31 cellular contexts compared by ENCODE assay signal in the genomic region with DNA sequence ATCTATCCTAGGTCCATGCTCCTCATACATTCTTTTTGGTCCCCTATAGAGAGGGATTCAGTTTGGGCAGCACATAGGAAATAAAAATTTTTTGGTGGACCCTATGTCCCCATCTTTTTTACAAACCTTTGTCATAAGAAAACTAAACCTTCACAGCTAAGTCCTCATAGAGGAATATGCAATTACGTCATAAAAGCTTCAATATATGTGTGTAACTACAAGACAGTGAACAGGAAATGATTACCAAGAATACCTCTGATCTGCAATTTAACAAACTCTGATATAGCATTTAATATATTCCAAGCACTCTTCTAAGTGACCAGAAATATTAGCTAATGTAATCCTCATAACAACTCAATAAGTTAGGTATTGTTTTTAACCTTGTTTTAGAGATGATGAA. TPM values are rescaled to one million over a fixed set of nuclear protein-coding genes. Genes with fewer than 3 reads are reported as not detected.
DNase-seq lines count a peak whose midpoint lies in the region; ATAC-seq, FAIRE-seq and TF ChIP-seq lines count a peak whose summit lies in the region.
"Had no signal": no experiment of that assay in that cellular context is flagged by ENCODE, and none has a peak within 500 bp of the region (broad histone marks: within the 10 kb centered on the region; RNA-seq: fewer than 3 reads in every experiment).

No MANE protein-coding gene starts in this region.

- TF ChIP-seq EP300 in HepG2 (IDR thresholded peaks at IDR 0.05; ENCODE audit: low read depth in 2 of 2, low read length in 2 of 2), result no peak
- TF ChIP-seq EP300 in HepG2 (CRISPR knock-in tag; IDR thresholded peaks at IDR 0.05; ENCODE audit: borderline replicate concordance), result no peak
- TF ChIP-seq EP300 in K562 (IDR thresholded peaks at IDR 0.05; ENCODE audit: low read length), result no peak

- BruUV-seq in HepG2 (replicated peaks; lab: Mats Ljungman, UMichigan) (no TSS peak), K562 (replicated peaks; lab: Mats Ljungman, UMichigan) (no TSS peak)

- TF ChIP-seq CTCF in HepG2 (CRISPR knock-in tag; IDR thresholded peaks at IDR 0.05), result no peak
- TF ChIP-seq CTCF in right lobe of liver (IDR thresholded peaks at IDR 0.05), result no peak
- no peak for TF ChIP-seq CTCF in K562 (IDR thresholded peaks at IDR 0.05 in 2 of 3, conservative IDR thresholded peaks at IDR 0.05 in 1 of 3; ENCODE audit: insufficient read depth in 2 of 3, low read depth in 1 of 3, low read length in 3 of 3)
- no peak for TF ChIP-seq CTCF in gastrocnemius medialis (IDR thresholded peaks at IDR 0.05 in 4 of 5, conservative IDR thresholded peaks at IDR 0.05 in 1 of 5)
- TF ChIP-seq CTCF in vagina (IDR thresholded peaks at IDR 0.05), result no peak
- TF ChIP-seq CTCF in omental fat pad (IDR thresholded peaks at IDR 0.05), result no peak

- 42% methylated on average over 1 of the region's 1 CpG for WGBS in HepG2 (ENCODE audit: low lambda C conversion rate)
- 62% methylated on average over 1 of the region's 1 CpG for WGBS in right lobe of liver (ENCODE audit: insufficient coverage, low coverage, low lambda C conversion rate, missing lambda C conversion rate)
- 0% methylated on average over 1 of the region's 1 CpG for WGBS in K562 (ENCODE audit: insufficient coverage, low coverage, missing lambda C conversion rate)

- FAIRE-seq in HepG2 (lab: Jason Lieb, UNC), result no peak
- FAIRE-seq in K562 (lab: Jason Lieb, UNC), result no peak
- FAIRE-seq: A204.1, GM12878, GM12892, GM18507 had no signal

- H3K36me3 ChIP-seq in HepG2 (replicated peaks in 1 of 2; ENCODE audit: control insufficient read depth in 1 of 2, insufficient read depth in 2 of 2, low read length in 2 of 2) (no peaks in the 10 kb centered on the region), right lobe of liver (no peaks in the 10 kb centered on the region), K562 (ENCODE audit: control insufficient read depth, insufficient read depth, low read length) (no peaks in the 10 kb centered on the region), gastrocnemius medialis (peaks cover 0 to 82% of the 10 kb centered on the region in 2 donors), vagina (no peaks in the 10 kb centered on the region)
- H3K36me3 ChIP-seq: BE2C, BLaER1 had no signal

- H3K9me1 ChIP-seq in K562 (ENCODE audit: control insufficient read depth, insufficient read depth, low read length), result no peaks in the 10 kb centered on the region

- CTCF ChIA-PET in HepG2 (lab: Yijun Ruan, JAX; ENCODE audit: low intra/inter-chr PET ratio, low total read pairs) (no interaction called here), K562 (lab: Yijun Ruan, JAX; ENCODE audit: low intra/inter-chr PET ratio) (no interaction called here)

- ATAC-seq in HepG2 (no peak), right lobe of liver (no peak), K562 (no peak), gastrocnemius medialis (no peak), omental fat pad (ENCODE audit: low FRiP score) (no peak)
- ATAC-seq: GM12878 had no signal

- H3K27me3 ChIP-seq in HepG2 (ENCODE audit: control insufficient read depth in 1 of 2, insufficient read depth in 2 of 2, low read length in 2 of 2) (peaks cover 2 to 21% of the 10 kb centered on the region in 2 experiments; a peak in 3 of 5 replicates), right lobe of liver (no peaks in the 10 kb centered on the region), K562 (ENCODE audit: control insufficient read depth in 2 of 2, insufficient read depth in 2 of 2, low read length in 2 of 2) (peaks cover 15 to 25% of the 10 kb centered on the region in 2 experiments), gastrocnemius medialis (no peaks in the 10 kb centered on the region), vagina (no peaks in the 10 kb centered on the region)
- H3K27me3 ChIP-seq: BLaER1 had no signal

- H3K9me3 ChIP-seq in HepG2 (ENCODE audit: low read length), result no peaks in the 10 kb centered on the region
- no peaks in the 10 kb centered on the region for H3K9me3 ChIP-seq in right lobe of liver
- no peaks in the 10 kb centered on the region for H3K9me3 ChIP-seq in K562 (replicated peaks; ENCODE audit: control insufficient read depth, insufficient read depth, low read depth, low read length)
- H3K9me3 ChIP-seq in gastrocnemius medialis, result no peaks in the 10 kb centered on the region
- no peaks in the 10 kb centered on the region for H3K9me3 ChIP-seq in vagina
- H3K9me3 ChIP-seq: BE2C, BLaER1 had no signal

- H3K79me2 ChIP-seq in HepG2 (ENCODE audit: insufficient read depth, low read length) (no peaks in the 10 kb centered on the region), K562 (ENCODE audit: control insufficient read depth, insufficient read depth, low read length) (no peaks in the 10 kb centered on the region)

- H3K27ac ChIP-seq in HepG2 (ENCODE audit: extremely low read length, insufficient read depth, low read length), result no peak overlapping the region
- no peak overlapping the region for H3K27ac ChIP-seq in right lobe of liver
- H3K27ac ChIP-seq in K562 (ENCODE audit: extremely low read depth, low read depth, low read length), result no peak overlapping the region
- peak overlapping the region; percentile 89 to 100 (median 96) for H3K27ac ChIP-seq in gastrocnemius medialis
- H3K27ac ChIP-seq in vagina, result no peak overlapping the region
- H3K27ac ChIP-seq: 22Rv1, BLaER1 had no signal

- H3K4me2 ChIP-seq in HepG2 (ENCODE audit: low read depth, low read length) (no peak overlapping the region), K562 (ENCODE audit: insufficient read depth, low read length) (no peak overlapping the region)
- H3K4me2 ChIP-seq: BLaER1 had no signal

- no peak overlapping the region for H3K9ac ChIP-seq in HepG2 (ENCODE audit: insufficient read depth, low read depth, low read length)
- H3K9ac ChIP-seq in K562 (ENCODE audit: insufficient read depth in 1 of 2, low read depth in 2 of 2, low read length in 2 of 2), result no peak overlapping the region
- H3K9ac ChIP-seq: BLaER1 had no signal

- H4K20me1 ChIP-seq in HepG2 (ENCODE audit: insufficient read depth, low read length), result no peaks in the 10 kb centered on the region
- H4K20me1 ChIP-seq in K562 (replicated peaks; ENCODE audit: control insufficient read depth, insufficient read depth, low read length), result no peaks in the 10 kb centered on the region
- H4K20me1 ChIP-seq: BLaER1 had no signal

- intact Hi-C loops in HepG2 (cut with micrococcal nuclease; ENCODE audit: unreplicated experiment) (no loop called here), right lobe of liver (cut with DNase I) (no loop called here), K562 (cut with micrococcal nuclease) (no loop called here), gastrocnemius medialis (cut with DNase I; ENCODE audit: low total_unique reads) (loop anchor here (10.0 kb wide), 1 partner anchor 1079 kb away; no protein-coding TSS in a partner anchor), vagina (cut with DNase I) (no loop called here)

- in situ Hi-C loops in HepG2 (cut with HindIII; ENCODE audit: extremely low pct_ligation_motif_present, low pct_unique_long_range_greater_than_20kb), result loop anchor here (25.0 kb wide), 1 partner anchor 314 kb away; no protein-coding TSS in a partner anchor
- in situ Hi-C loops in K562 (cut with MboI), result no loop called here
- in situ Hi-C loops in gastrocnemius medialis (cut with MboI; ENCODE audit: low sequenced_read_pairs in 4 of 4), result loop anchor here in 2 of 4 donors (5.0 to 10.0 kb wide), 2 partner anchors 69 to 76 kb away; no protein-coding TSS in a partner anchor

- H3K4me1 ChIP-seq in HepG2 (ENCODE audit: insufficient read depth, low read length) (no peaks in the 10 kb centered on the region), right lobe of liver (no peaks in the 10 kb centered on the region), K562 (replicated peaks in 1 of 2; ENCODE audit: control insufficient read depth in 2 of 2, insufficient read depth in 2 of 2, low read length in 2 of 2) (no peaks in the 10 kb centered on the region), gastrocnemius medialis (peaks cover 11 to 40% of the 10 kb centered on the region in 2 donors), vagina (peaks cover 2% of the 10 kb centered on the region)
- H3K4me1 ChIP-seq: BE2C, BLaER1 had no signal

- H3K4me3 ChIP-seq in HepG2 (replicated peaks in 1 of 3; ENCODE audit: insufficient read depth in 1 of 3, low read depth in 2 of 3, low read length in 3 of 3), result no peak overlapping the region
- H3K4me3 ChIP-seq in right lobe of liver, result no peak overlapping the region
- no peak overlapping the region for H3K4me3 ChIP-seq in K562
- H3K4me3 ChIP-seq in gastrocnemius medialis, result no peak overlapping the region
- no peak overlapping the region for H3K4me3 ChIP-seq in vagina
- H3K4me3 ChIP-seq: BLaER1, GM12878 had no signal

- no peak for DNase-seq in HepG2 (ENCODE audit: low spot score)
- DNase-seq in right lobe of liver, result no peak
- no peak for DNase-seq in K562 (ENCODE audit: extremely low read depth in 1 of 4, low spot score in 3 of 4)
- DNase-seq in gastrocnemius medialis, result no peak
- no peak for DNase-seq in NCI-H526 (lab: John Stamatoyannopoulos, UW)
- DNase-seq in vagina (ENCODE audit: extremely low spot score in 2 of 2), result no peak
- no peak for DNase-seq in omental fat pad (ENCODE audit: low spot score)
- DNase-seq: ACHN; BE2C; C1 segment of cervical spinal cord; CD4-positive, alpha-beta memory T cell; CD4-positive, CD25-positive, alpha-beta regulatory T cell; CD8-positive, alpha-beta memory T cell; COR-L47; DMS 273 treated with DMSO at 0.1 percent for 48 hours; DMS153; DMS53; DMS79; DND-41; EL; GDM1 had no signal

- no peak for TF ChIP-seq RAD21 in HepG2 (CRISPR knock-in tag; IDR thresholded peaks at IDR 0.05)
- TF ChIP-seq RAD21 in K562 (CRISPR knock-in tag; conservative IDR thresholded peaks at IDR 0.05 in 1 of 2, IDR thresholded peaks at IDR 0.05 in 1 of 2), result no peak

- POLR2A ChIA-PET in HepG2 (lab: Yijun Ruan, JAX) (no interaction called here), K562 (lab: Yijun Ruan, JAX) (no interaction called here)

- H2AFZ ChIP-seq in HepG2 (ENCODE audit: low read length), result no peak overlapping the region
- no peak overlapping the region for H2AFZ ChIP-seq in K562 (ENCODE audit: low read depth, low read length)

- TF ChIP-seq POLR2A in HepG2 (IDR thresholded peaks at IDR 0.05; ENCODE audit: insufficient read depth in 1 of 2, low read depth in 2 of 2, low read length in 2 of 2), result no peak
- TF ChIP-seq POLR2A in right lobe of liver (IDR thresholded peaks at IDR 0.05), result no peak
- TF ChIP-seq POLR2A in K562 (conservative IDR thresholded peaks at IDR 0.05), result no peak
- no peak for TF ChIP-seq POLR2A in gastrocnemius medialis (IDR thresholded peaks at IDR 0.05)
- no peak for TF ChIP-seq POLR2A in vagina (IDR thresholded peaks at IDR 0.05)

RNA-seq across cellular contexts. Expression of gene DENND2C, which starts 6.3 kb away (rescaled TPM):
- total RNA-seq in HepG2 (2016; rRNA removed; fragmentation: Illumina TruSeq; extraction: Trizol) (0.25 and 0.33 TPM in 2 replicates), right lobe of liver (1 to 10 TPM; 2.5 to 5.1 (median 4.4) TPM), K562 (2014; rRNA removed) (0.16 and 0.23 TPM in 2 replicates), K562 (2014; rRNA removed; fragmentation: Illumina TruSeq; extraction: Trizol) (0.25 and 0.35 TPM in 2 replicates), K562 (2015; rRNA removed; fragmentation: Illumina TruSeq; extraction: Trizol) (0.14 and 0.15 TPM in 2 replicates), K562 (2021) (0.11 TPM in 2 replicates), gastrocnemius medialis (10 to 100 TPM in 3 of 4 donors, 1 to 10 TPM in 1; 4.7 to 20.7 (median 17.4) TPM), vagina (25.5 TPM), omental fat pad (1 to 10 TPM; 1.9 to 6.6 (median 3.1) TPM)
- 0.09 TPM in 1 of 2 replicates, not detected in the other for total RNA-seq in HepG2 (2016; cell fraction: cytosol; rRNA removed; fragmentation: Illumina TruSeq; extraction: Trizol; ENCODE audit: low read depth)
- 0.26 and 0.28 TPM in 2 replicates for total RNA-seq in HepG2 (2016; cell fraction: insoluble cytoplasmic fraction; rRNA removed; fragmentation: Illumina TruSeq; extraction: Trizol)
- total RNA-seq in HepG2 (2016; cell fraction: membrane; rRNA removed; fragmentation: Illumina TruSeq; extraction: Trizol), result 0.14 and 0.19 TPM in 2 replicates
- 0.13 and 0.34 TPM in 2 replicates for total RNA-seq in HepG2 (2016; cell fraction: nucleus; rRNA removed; fragmentation: Illumina TruSeq; extraction: Trizol)
- polyA plus RNA-seq in HepG2 (2011; rRNA removed) (0.07 and 0.08 TPM in 2 replicates), K562 (2011; rRNA removed) (0.03 and 0.15 TPM in 2 replicates), K562 (2014; fragmentation: Illumina TruSeq; extraction: Trizol) (0.10 and 0.15 TPM in 2 replicates), K562 (2014; fragmentation: Nextera tagmentation; extraction: Ambion mirVana) (under 1 TPM; 0.03 to 0.20 TPM), K562 (2014; rRNA removed) (0.04 and 0.07 TPM in 2 replicates)
- polyA plus RNA-seq in HepG2 (2011; cell fraction: cytosol; rRNA removed), result 0.08 TPM in 2 replicates
- polyA plus RNA-seq in HepG2 (2011; cell fraction: nucleus; rRNA removed), result 0.10 and 0.13 TPM in 2 replicates
- polyA plus RNA-seq in HepG2 (2012), result 0.11 and 0.32 TPM in 2 replicates
- not detected in 2 replicates for polyA plus RNA-seq in HepG2 (2016; cell fraction: cytosol; fragmentation: Illumina TruSeq; extraction: Trizol; ENCODE audit: low read depth)
- polyA plus RNA-seq in HepG2 (2016; cell fraction: insoluble cytoplasmic fraction; fragmentation: Illumina TruSeq; extraction: Trizol; ENCODE audit: low read depth), result 0.10 and 0.14 TPM in 2 replicates
- 0.09 and 0.16 TPM in 2 replicates for polyA plus RNA-seq in HepG2 (2016; cell fraction: membrane; fragmentation: Illumina TruSeq; extraction: Trizol; ENCODE audit: low read depth)
- polyA plus RNA-seq in HepG2 (2016; cell fraction: nucleus; fragmentation: Illumina TruSeq; extraction: Trizol; ENCODE audit: insufficient read depth, low read depth), result 0.22 and 0.60 TPM in 2 replicates
- 0.20 and 3.4 TPM in 2 replicates for polyA minus RNA-seq in HepG2 (2011; rRNA and poly(A)+ RNA removed; ENCODE audit: low replicate concordance)
- polyA minus RNA-seq in HepG2 (2011; cell fraction: cytosol; rRNA and poly(A)+ RNA removed), result 0.20 TPM in 1 of 2 replicates, not detected in the other
- polyA minus RNA-seq in HepG2 (2011; cell fraction: nucleus; rRNA and poly(A)+ RNA removed), result 0.12 and 0.26 TPM in 2 replicates
- total RNA-seq in K562 (2011; cell fraction: chromatin; rRNA removed; ENCODE audit: low replicate concordance), result 0.14 and 0.28 TPM in 2 replicates
- total RNA-seq in K562 (2011; cell fraction: nucleolus; rRNA removed), result not detected in 2 replicates
- 0.22 and 0.23 TPM in 2 replicates for total RNA-seq in K562 (2011; cell fraction: nucleoplasm; rRNA removed)
- 0.01 and 0.03 TPM in 2 replicates for polyA plus RNA-seq in K562 (2011; cell fraction: cytosol; rRNA removed)
- polyA plus RNA-seq in K562 (2011; cell fraction: nucleus; rRNA removed), result 0.06 TPM in 1 of 2 replicates, not detected in the other
- 0.14 and 0.17 TPM in 2 replicates for polyA plus RNA-seq in K562 (2012)
- 0.21 and 0.28 TPM in 2 replicates for polyA minus RNA-seq in K562 (2011; rRNA and poly(A)+ RNA removed)
- polyA minus RNA-seq in K562 (2011; cell fraction: cytosol; rRNA and poly(A)+ RNA removed), result 0.19 TPM in 1 of 2 replicates, not detected in the other
- polyA minus RNA-seq in K562 (2011; cell fraction: nucleus; rRNA and poly(A)+ RNA removed), result under 0.01 TPM in 1 of 2 replicates, not detected in the other

RNA-seq across cellular contexts. Expression of gene AMPD1, which starts 19.2 kb away (rescaled TPM):
- total RNA-seq in HepG2 (2016; rRNA removed; fragmentation: Illumina TruSeq; extraction: Trizol), result not detected in 2 replicates
- not detected in 2 replicates for total RNA-seq in HepG2 (2016; cell fraction: cytosol; rRNA removed; fragmentation: Illumina TruSeq; extraction: Trizol; ENCODE audit: low read depth)
- not detected in 2 replicates for total RNA-seq in HepG2 (2016; cell fraction: insoluble cytoplasmic fraction; rRNA removed; fragmentation: Illumina TruSeq; extraction: Trizol)
- total RNA-seq in HepG2 (2016; cell fraction: membrane; rRNA removed; fragmentation: Illumina TruSeq; extraction: Trizol), result not detected in 2 replicates
- total RNA-seq in HepG2 (2016; cell fraction: nucleus; rRNA removed; fragmentation: Illumina TruSeq; extraction: Trizol), result not detected in 2 replicates
- not detected in 2 replicates for polyA plus RNA-seq in HepG2 (2011; rRNA removed)
- not detected in 2 replicates for polyA plus RNA-seq in HepG2 (2011; cell fraction: cytosol; rRNA removed)
- not detected in 2 replicates for polyA plus RNA-seq in HepG2 (2011; cell fraction: nucleus; rRNA removed)
- polyA plus RNA-seq in HepG2 (2012), result not detected in 2 replicates
- not detected in 2 replicates for polyA plus RNA-seq in HepG2 (2016; cell fraction: cytosol; fragmentation: Illumina TruSeq; extraction: Trizol; ENCODE audit: low read depth)
- not detected in 2 replicates for polyA plus RNA-seq in HepG2 (2016; cell fraction: insoluble cytoplasmic fraction; fragmentation: Illumina TruSeq; extraction: Trizol; ENCODE audit: low read depth)
- not detected in 2 replicates for polyA plus RNA-seq in HepG2 (2016; cell fraction: membrane; fragmentation: Illumina TruSeq; extraction: Trizol; ENCODE audit: low read depth)
- not detected in 2 replicates for polyA plus RNA-seq in HepG2 (2016; cell fraction: nucleus; fragmentation: Illumina TruSeq; extraction: Trizol; ENCODE audit: insufficient read depth, low read depth)
- polyA minus RNA-seq in HepG2 (2011; rRNA and poly(A)+ RNA removed; ENCODE audit: low replicate concordance), result 0.33 TPM in 1 of 2 replicates, not detected in the other
- not detected in 2 replicates for polyA minus RNA-seq in HepG2 (2011; cell fraction: cytosol; rRNA and poly(A)+ RNA removed)
- polyA minus RNA-seq in HepG2 (2011; cell fraction: nucleus; rRNA and poly(A)+ RNA removed), result not detected in 2 replicates
- under 1 TPM in 3 of 6 experiments, not detected in 3; 0.12 to 0.19 (median 0.13) TPM for total RNA-seq in right lobe of liver
- total RNA-seq in K562 (2011; cell fraction: chromatin; rRNA removed; ENCODE audit: low replicate concordance), result 0.63 TPM in 1 of 2 replicates, not detected in the other
- total RNA-seq in K562 (2011; cell fraction: nucleolus; rRNA removed), result not detected in 2 replicates
- total RNA-seq in K562 (2011; cell fraction: nucleoplasm; rRNA removed), result not detected in 2 replicates
- total RNA-seq in K562 (2014; rRNA removed), result not detected in 2 replicates
- not detected in 2 replicates for total RNA-seq in K562 (2014; rRNA removed; fragmentation: Illumina TruSeq; extraction: Trizol)
- total RNA-seq in K562 (2015; rRNA removed; fragmentation: Illumina TruSeq; extraction: Trizol), result not detected in 2 replicates
- total RNA-seq in K562 (2021), result not detected in 2 replicates
- 0.04 and 0.08 TPM in 2 replicates for polyA plus RNA-seq in K562 (2011; rRNA removed)
- polyA plus RNA-seq in K562 (2011; cell fraction: cytosol; rRNA removed), result 0.04 TPM in 1 of 2 replicates, not detected in the other
- polyA plus RNA-seq in K562 (2011; cell fraction: nucleus; rRNA removed), result 0.04 TPM in 1 of 2 replicates, not detected in the other
- polyA plus RNA-seq in K562 (2012), result not detected in 2 replicates
- polyA plus RNA-seq in K562 (2014; fragmentation: Illumina TruSeq; extraction: Trizol), result not detected in 2 replicates
- polyA plus RNA-seq in K562 (2014; fragmentation: Nextera tagmentation; extraction: Ambion mirVana), result not detected
- 0.17 TPM in 1 of 2 replicates, not detected in the other for polyA plus RNA-seq in K562 (2014; rRNA removed)
- not detected in 2 replicates for polyA minus RNA-seq in K562 (2011; rRNA and poly(A)+ RNA removed)
- polyA minus RNA-seq in K562 (2011; cell fraction: cytosol; rRNA and poly(A)+ RNA removed), result not detected in 2 replicates
- polyA minus RNA-seq in K562 (2011; cell fraction: nucleus; rRNA and poly(A)+ RNA removed), result not detected in 2 replicates
- total RNA-seq in gastrocnemius medialis, result 10 to 100 TPM; 43.5 to 93.4 (median 68.1) TPM
- total RNA-seq in vagina, result not detected
- not detected for total RNA-seq in omental fat pad
- total RNA-seq: CD4-positive, alpha-beta memory T cell; CD8-positive, alpha-beta memory T cell; Daoy; G401; GM12878 had no signal
- polyA plus RNA-seq: AG04450; CD14-positive monocyte; CD4-positive, alpha-beta memory T cell; CD4-positive, CD25-positive, alpha-beta regulatory T cell; CD8-positive, alpha-beta memory T cell had no signal

RNA-seq across cellular contexts. Expression of gene NRAS, which starts 40.5 kb away (rescaled TPM):
- total RNA-seq in HepG2 (2016; rRNA removed; fragmentation: Illumina TruSeq; extraction: Trizol) (58.8 and 96.2 TPM in 2 replicates), right lobe of liver (10 to 100 TPM; 10.4 to 24.5 (median 16.3) TPM), K562 (2014; rRNA removed) (48.8 and 54.0 TPM in 2 replicates), K562 (2014; rRNA removed; fragmentation: Illumina TruSeq; extraction: Trizol) (94.5 and 107 TPM in 2 replicates), K562 (2015; rRNA removed; fragmentation: Illumina TruSeq; extraction: Trizol) (75.7 and 84.1 TPM in 2 replicates), K562 (2021) (60.3 and 60.6 TPM in 2 replicates), gastrocnemius medialis (10 to 100 TPM in 1 of 4 donors, 1 to 10 TPM in 3; 3.9 to 10.8 (median 6.6) TPM), vagina (12.8 TPM), omental fat pad (10 to 100 TPM; 24.1 to 46.2 (median 31.9) TPM)
- 8.6 and 9.7 TPM in 2 replicates for total RNA-seq in HepG2 (2016; cell fraction: cytosol; rRNA removed; fragmentation: Illumina TruSeq; extraction: Trizol; ENCODE audit: low read depth)
- 58.1 and 100 TPM in 2 replicates for total RNA-seq in HepG2 (2016; cell fraction: insoluble cytoplasmic fraction; rRNA removed; fragmentation: Illumina TruSeq; extraction: Trizol)
- total RNA-seq in HepG2 (2016; cell fraction: membrane; rRNA removed; fragmentation: Illumina TruSeq; extraction: Trizol), result 44.9 and 45.2 TPM in 2 replicates
- 26.3 and 29.5 TPM in 2 replicates for total RNA-seq in HepG2 (2016; cell fraction: nucleus; rRNA removed; fragmentation: Illumina TruSeq; extraction: Trizol)
- polyA plus RNA-seq in HepG2 (2011; rRNA removed) (26.9 and 38.6 TPM in 2 replicates), K562 (2011; rRNA removed) (56.1 and 76.7 TPM in 2 replicates), K562 (2014; fragmentation: Illumina TruSeq; extraction: Trizol) (64.2 and 75.4 TPM in 2 replicates), K562 (2014; fragmentation: Nextera tagmentation; extraction: Ambion mirVana) (10 to 100 TPM; 58.2 to 79.7 TPM), K562 (2014; rRNA removed) (40.7 and 49.0 TPM in 2 replicates)
- 16.4 and 26.5 TPM in 2 replicates for polyA plus RNA-seq in HepG2 (2011; cell fraction: cytosol; rRNA removed)
- polyA plus RNA-seq in HepG2 (2011; cell fraction: nucleus; rRNA removed), result 5.8 and 7.9 TPM in 2 replicates
- polyA plus RNA-seq in HepG2 (2012), result 27.6 and 33.3 TPM in 2 replicates
- 7.5 and 9.2 TPM in 2 replicates for polyA plus RNA-seq in HepG2 (2016; cell fraction: cytosol; fragmentation: Illumina TruSeq; extraction: Trizol; ENCODE audit: low read depth)
- polyA plus RNA-seq in HepG2 (2016; cell fraction: insoluble cytoplasmic fraction; fragmentation: Illumina TruSeq; extraction: Trizol; ENCODE audit: low read depth), result 91.0 and 103 TPM in 2 replicates
- polyA plus RNA-seq in HepG2 (2016; cell fraction: membrane; fragmentation: Illumina TruSeq; extraction: Trizol; ENCODE audit: low read depth), result 30.3 and 31.9 TPM in 2 replicates
- polyA plus RNA-seq in HepG2 (2016; cell fraction: nucleus; fragmentation: Illumina TruSeq; extraction: Trizol; ENCODE audit: insufficient read depth, low read depth), result 33.7 and 34.2 TPM in 2 replicates
- polyA minus RNA-seq in HepG2 (2011; rRNA and poly(A)+ RNA removed; ENCODE audit: low replicate concordance), result 19.6 and 37.8 TPM in 2 replicates
- 37.4 and 37.5 TPM in 2 replicates for polyA minus RNA-seq in HepG2 (2011; cell fraction: cytosol; rRNA and poly(A)+ RNA removed)
- 24.2 and 29.1 TPM in 2 replicates for polyA minus RNA-seq in HepG2 (2011; cell fraction: nucleus; rRNA and poly(A)+ RNA removed)
- total RNA-seq in K562 (2011; cell fraction: chromatin; rRNA removed; ENCODE audit: low replicate concordance), result 6.6 and 16.1 TPM in 2 replicates
- 6.3 and 6.6 TPM in 2 replicates for total RNA-seq in K562 (2011; cell fraction: nucleolus; rRNA removed)
- 13.1 and 23.9 TPM in 2 replicates for total RNA-seq in K562 (2011; cell fraction: nucleoplasm; rRNA removed)
- 18.1 and 33.5 TPM in 2 replicates for polyA plus RNA-seq in K562 (2011; cell fraction: cytosol; rRNA removed)
- polyA plus RNA-seq in K562 (2011; cell fraction: nucleus; rRNA removed), result 7.7 and 9.0 TPM in 2 replicates
- polyA plus RNA-seq in K562 (2012), result 43.0 and 46.9 TPM in 2 replicates
- polyA minus RNA-seq in K562 (2011; rRNA and poly(A)+ RNA removed), result 132 and 140 TPM in 2 replicates
- 35.5 and 51.2 TPM in 2 replicates for polyA minus RNA-seq in K562 (2011; cell fraction: cytosol; rRNA and poly(A)+ RNA removed)
- polyA minus RNA-seq in K562 (2011; cell fraction: nucleus; rRNA and poly(A)+ RNA removed), result 7.1 and 13.3 TPM in 2 replicates

Comparison
In these comparisons a context has a peak if more than half of its experiments do, and no peak if none do; other contexts are left out.
1. H3K27ac ChIP-seq: peak in gastrocnemius medialis (4 of 4); none in HepG2 (single experiment), right lobe of liver (0 of 3), K562 (single experiment) and vagina (single experiment).
2. RNA of gene AMPD1, which starts 19.2 kb away (total RNA-seq): 43.5 to 93.4 TPM in gastrocnemius medialis; 0.12 to 0.19 TPM in right lobe of liver, not detected in HepG2, 0.63 TPM in K562, not detected in vagina (single experiment) and not detected in omental fat pad; every median in the first group is over 10 times any median in the second.